ENCODE assay signal across 22 cellular contexts in the genomic region with DNA sequence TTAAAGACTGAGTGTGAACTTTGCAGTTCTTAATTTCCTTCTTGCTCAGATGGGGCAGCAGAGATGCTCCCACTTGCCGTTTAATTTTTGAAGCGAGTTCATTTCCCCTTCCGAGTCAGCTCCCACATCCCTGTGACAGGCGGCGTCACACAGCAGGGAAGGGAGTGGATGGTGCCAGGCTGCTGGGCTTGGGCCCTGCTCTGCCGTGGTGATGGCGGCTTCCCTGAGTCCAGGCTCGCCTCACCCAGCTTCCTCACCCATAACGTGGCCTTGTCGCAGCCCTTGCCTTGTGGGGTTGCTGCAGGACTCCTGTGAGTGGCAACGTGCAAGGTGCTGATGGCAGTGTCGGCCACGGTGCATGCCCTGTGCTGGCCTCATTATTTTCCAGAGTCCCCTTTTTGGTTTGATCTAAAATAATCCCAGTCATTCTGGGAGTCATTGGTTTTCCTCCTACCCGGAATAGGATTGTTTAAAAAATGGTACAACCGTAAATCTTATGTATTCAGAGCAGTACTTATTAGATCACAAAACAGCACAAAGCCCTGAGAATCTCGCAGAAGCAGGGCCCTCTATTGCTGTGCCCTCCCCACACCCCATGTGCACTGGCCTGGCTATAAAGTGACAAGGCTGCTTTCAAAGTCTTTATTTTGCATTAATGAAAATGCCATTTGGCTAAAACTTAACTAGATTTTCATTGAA.
DNase-seq lines count a peak whose midpoint lies in the region; ATAC-seq and TF ChIP-seq lines count a peak whose summit lies in the region.
"Had no signal": no experiment of that assay in that cellular context is flagged by ENCODE, and none has a peak within 500 bp of the region (broad histone marks: within the 10 kb centered on the region; RNA-seq: fewer than 3 reads in every experiment).

No MANE protein-coding gene starts in this region.

- no peak overlapping the region for H3K27ac Mint-ChIP-seq in endodermal cell
- H3K27ac Mint-ChIP-seq in osteocyte (ENCODE audit: unreplicated experiment): peak overlapping the region; percentile 69
- H3K27ac Mint-ChIP-seq: CD4-positive, alpha-beta T cell; memory B cell had no signal

- H3K4me1 ChIP-seq in endodermal cell (ENCODE audit: control insufficient read depth, insufficient read depth, low read length) (no peaks in the 10 kb centered on the region), mucosa of descending colon (ENCODE audit: low read depth) (no peaks in the 10 kb centered on the region)
- H3K4me1 ChIP-seq: esophagus squamous epithelium, spleen, suprapubic skin, vagina had no signal

- H3K27me3 Mint-ChIP-seq in endodermal cell (ENCODE audit: insufficient read depth): no peaks in the 10 kb centered on the region
- no peaks in the 10 kb centered on the region for H3K27me3 Mint-ChIP-seq in osteocyte (ENCODE audit: unreplicated experiment)

- H3K9me3 ChIP-seq in endodermal cell (ENCODE audit: control insufficient read depth, low read length) (no peaks in the 10 kb centered on the region), mucosa of descending colon (no peaks in the 10 kb centered on the region)
- H3K9me3 ChIP-seq: esophagus squamous epithelium, spleen, suprapubic skin, vagina had no signal

- WGBS in endodermal cell (ENCODE audit: insufficient coverage in 1 of 2, insufficient read length in 1 of 2), 2 experiments: 87 to 91% methylated on average over 13 to 16 of the region's 16 CpGs

- H3K9ac ChIP-seq in endodermal cell (ENCODE audit: extremely low read depth, low read length, poor library complexity, severe bottlenecking): no peak overlapping the region

- H3K36me3 Mint-ChIP-seq in endodermal cell (ENCODE audit: low read depth): no peaks in the 10 kb centered on the region
- H3K36me3 Mint-ChIP-seq in osteocyte (ENCODE audit: unreplicated experiment): peaks cover 2% of the 10 kb centered on the region
- H3K36me3 Mint-ChIP-seq: memory B cell had no signal

- H3K4me3 ChIP-seq in endodermal cell (ENCODE audit: low read length) (no peak overlapping the region), mucosa of descending colon (no peak overlapping the region)
- H3K4me3 ChIP-seq: esophagus squamous epithelium, spleen, suprapubic skin, vagina had no signal

- no peak for TF ChIP-seq CTCF in endodermal cell (conservative IDR thresholded peaks at IDR 0.05)
- no peak for TF ChIP-seq CTCF in osteocyte (IDR thresholded peaks at IDR 0.05)
- no peak for TF ChIP-seq CTCF in mucosa of descending colon (IDR thresholded peaks at IDR 0.05)

- H3K4me1 Mint-ChIP-seq in endodermal cell: no peaks in the 10 kb centered on the region
- H3K4me1 Mint-ChIP-seq in osteocyte (ENCODE audit: unreplicated experiment): peaks cover 41% of the 10 kb centered on the region
- H3K4me1 Mint-ChIP-seq: memory B cell had no signal

- H3K36me3 ChIP-seq in endodermal cell (ENCODE audit: control insufficient read depth, insufficient read depth, low read length): no peaks in the 10 kb centered on the region
- H3K36me3 ChIP-seq in mucosa of descending colon (ENCODE audit: low read depth): no peaks in the 10 kb centered on the region
- H3K36me3 ChIP-seq: esophagus squamous epithelium, spleen, suprapubic skin, vagina had no signal

- H3K9me3 Mint-ChIP-seq in endodermal cell (no peaks in the 10 kb centered on the region), osteocyte (ENCODE audit: unreplicated experiment) (no peaks in the 10 kb centered on the region)
- H3K9me3 Mint-ChIP-seq: CD4-positive, alpha-beta T cell; memory B cell had no signal

- H3K4me3 Mint-ChIP-seq in endodermal cell: no peak overlapping the region
- H3K4me3 Mint-ChIP-seq in osteocyte (ENCODE audit: unreplicated experiment): no peak overlapping the region
- H3K4me3 Mint-ChIP-seq: CD4-positive, alpha-beta T cell; memory B cell had no signal

- DNase-seq in NCI-H2227 (lab: John Stamatoyannopoulos, UW; ENCODE audit: unreplicated experiment): peak; percentile 8
- no peak for DNase-seq in NCI-H2227 treated with DMSO at 0.1 percent for 48 hours (lab: John Stamatoyannopoulos, UW)
- no peak for DNase-seq in endodermal cell
- DNase-seq in osteocyte (ENCODE audit: extremely low spot score, unreplicated experiment): no peak
- no peak for DNase-seq in activated CD8-positive, alpha-beta memory T cell treated with anti-CD3 and anti-CD28 coated beads, Interleukin-2, amount 50 U/mL, for 48 hours
- DNase-seq in NCI-H2196 treated with DMSO at 0.1 percent for 48 hours (lab: John Stamatoyannopoulos, UW; ENCODE audit: unreplicated experiment): no peak
- no peak for DNase-seq in mucosa of descending colon
- DNase-seq: activated CD4-positive, alpha-beta T cell treated with anti-CD3 and anti-CD28 coated beads, Interleukin-2, amount 50 U/mL, for 48 hours; activated naive CD4-positive, alpha-beta T cell treated with anti-CD3 and anti-CD28 coated beads, Interleukin-2, amount 50 U/mL, for 16 hours; CD4-positive, alpha-beta T cell; EL; esophagus squamous epithelium; GOT3; left colon; NCI-H226; NCI-H748 treated with DMSO at 0.1 percent for 48 hours; spleen; stimulated activated CD4-positive, alpha-beta T cell treated with anti-CD3 and anti-CD28 coated beads, Interleukin-2, amount 100 ng/mL, for 48 hours had no signal

- ATAC-seq in HG02759 (IDR thresholded peaks at IDR 0.05; ENCODE audit: unreplicated experiment) (no peak), mucosa of descending colon (no peak)
- ATAC-seq: left colon had no signal

- intact Hi-C loops in mucosa of descending colon (cut with DNase I, micrococcal nuclease): no loop called here

- peak overlapping the region; percentile 57 for H3K27ac ChIP-seq in endodermal cell (ENCODE audit: low read depth, low read length)
- H3K27ac ChIP-seq: esophagus squamous epithelium, spleen, suprapubic skin, vagina had no signal

- no peaks in the 10 kb centered on the region for H3K27me3 ChIP-seq in endodermal cell (ENCODE audit: control insufficient read depth, insufficient read depth, low read length, poor library complexity, severe bottlenecking)
- H3K27me3 ChIP-seq: vagina had no signal
